Comparison of ENCODE assay signal across 27 cellular contexts in the genomic region with DNA sequence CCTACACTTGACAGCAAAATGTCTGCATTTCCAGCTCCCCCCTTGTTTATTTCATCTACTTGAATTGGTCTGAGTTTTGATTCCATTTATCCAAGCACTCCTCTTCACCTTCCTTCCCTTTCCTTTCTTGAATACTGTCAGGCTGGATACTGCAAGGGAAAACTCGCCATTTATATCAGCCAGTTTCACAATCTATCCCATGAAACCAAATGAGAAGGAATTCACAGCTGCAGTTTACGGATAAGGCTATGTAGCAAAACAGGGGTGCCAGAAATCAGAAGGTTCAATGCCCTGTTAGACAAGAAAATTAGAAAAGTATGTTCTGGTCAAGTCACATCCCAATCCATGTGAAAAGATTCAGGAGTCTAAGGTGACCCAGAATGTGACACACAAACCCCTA. TPM values are rescaled to one million over a fixed set of nuclear protein-coding genes. Genes with fewer than 3 reads are reported as not detected.
DNase-seq lines count a peak whose midpoint lies in the region; ATAC-seq, FAIRE-seq and TF ChIP-seq lines count a peak whose summit lies in the region.
"Had no signal": no experiment of that assay in that cellular context is flagged by ENCODE, and none has a peak within 500 bp of the region (broad histone marks: within the 10 kb centered on the region; RNA-seq: fewer than 3 reads in every experiment).

No MANE protein-coding gene starts in this region.

- no peaks in the 10 kb centered on the region for H3K27me3 Mint-ChIP-seq in activated CD8-positive, alpha-beta T cell treated with anti-CD3 and anti-CD28 coated beads for 36 hours
- no peaks in the 10 kb centered on the region for H3K27me3 Mint-ChIP-seq in activated CD8-positive, alpha-beta T cell treated with anti-CD3 and anti-CD28 coated beads, Interleukin-2, amount 10 ng/mL, durations not matched to agents 7 days and 5 days (ENCODE audit: low read depth)
- no peaks in the 10 kb centered on the region for H3K27me3 Mint-ChIP-seq in HFFc6 (ENCODE audit: insufficient read depth)
- H3K27me3 Mint-ChIP-seq: dendritic cell treated with granulocyte-macrophage colony-stimulating factor and Interleukin-4, amounts not matched to agents 40 ng/mL and 50 ng/mL, for 4 days had no signal

- WGBS in psoas muscle, 3 donors: 35 to 65% (median 37%) methylated on average over 2 of the region's 2 CpGs

- no peaks in the 10 kb centered on the region for H3K27me3 ChIP-seq in psoas muscle (ENCODE audit: insufficient read depth in 3 of 3, low read length in 2 of 3)
- H3K27me3 ChIP-seq: BLaER1 treated with 17β-estradiol and CSF1 and Interleukin-3, amounts not matched to agents 10 nM and 100 nM; MG63; upper lobe of right lung had no signal

- CTCF ChIA-PET in activated CD8-positive, alpha-beta T cell treated with anti-CD3 and anti-CD28 coated beads for 36 hours (lab: Charles Lee): interaction anchor here (5.0 kb wide), 1 partner anchor 28 kb away, joined by 40 read pairs; the partner anchor contains the start of gene CCDC6
- CTCF ChIA-PET in activated CD8-positive, alpha-beta T cell treated with anti-CD3 and anti-CD28 coated beads, Interleukin-2, amount 10 ng/mL, durations not matched to agents 7 days and 5 days (lab: Charles Lee): interaction anchor here (0.8 to 2.9 kb wide), 3 partner anchors 20 to 48 kb away, joined by 3 to 35 read pairs (median 3); partner anchors contain the start of gene CCDC6

- H3K27ac Mint-ChIP-seq in activated CD8-positive, alpha-beta T cell treated with anti-CD3 and anti-CD28 coated beads for 36 hours: peak overlapping the region; percentile 89
- H3K27ac Mint-ChIP-seq in activated CD8-positive, alpha-beta T cell treated with anti-CD3 and anti-CD28 coated beads, Interleukin-2, amount 10 ng/mL, durations not matched to agents 7 days and 5 days: no peak overlapping the region
- H3K27ac Mint-ChIP-seq in HFFc6: peak overlapping the region; percentile 41; the same call in 1 of the 2 replicates
- H3K27ac Mint-ChIP-seq: dendritic cell treated with granulocyte-macrophage colony-stimulating factor and Interleukin-4, amounts not matched to agents 40 ng/mL and 50 ng/mL, for 4 days had no signal

- H3K36me3 Mint-ChIP-seq in activated CD8-positive, alpha-beta T cell treated with anti-CD3 and anti-CD28 coated beads for 36 hours (ENCODE audit: low read depth): peaks cover 28% of the 10 kb centered on the region
- peaks cover 6% of the 10 kb centered on the region for H3K36me3 Mint-ChIP-seq in activated CD8-positive, alpha-beta T cell treated with anti-CD3 and anti-CD28 coated beads, Interleukin-2, amount 10 ng/mL, durations not matched to agents 7 days and 5 days (ENCODE audit: low read depth)
- H3K36me3 Mint-ChIP-seq in HFFc6 (ENCODE audit: low read depth): peaks cover 10% of the 10 kb centered on the region
- H3K36me3 Mint-ChIP-seq: IgD-negative memory B cell had no signal

- H3K9me3 ChIP-seq in psoas muscle: no peaks in the 10 kb centered on the region
- H3K9me3 ChIP-seq: MG63, upper lobe of right lung had no signal

- no peak for FAIRE-seq in GM12891 (lab: Jason Lieb, UNC)
- FAIRE-seq: endometrium had no signal

- intact Hi-C loops in activated CD8-positive, alpha-beta T cell treated with anti-CD3 and anti-CD28 coated beads for 36 hours (cut with micrococcal nuclease): no loop called here
- intact Hi-C loops in psoas muscle (cut with DNase I): no loop called here

- no peak for DNase-seq in activated CD8-positive, alpha-beta T cell treated with anti-CD3 and anti-CD28 coated beads for 36 hours
- DNase-seq in activated CD8-positive, alpha-beta T cell treated with anti-CD3 and anti-CD28 coated beads, Interleukin-2, amount 10 ng/mL, durations not matched to agents 7 days and 5 days: no peak
- DNase-seq in HFFc6: no peak
- DNase-seq in amniotic epithelial cell (ENCODE audit: low read depth): peak; percentile 40
- DNase-seq in psoas muscle: no peak
- no peak for DNase-seq in superior temporal gyrus (ENCODE audit: extremely low spot score)
- no peak for DNase-seq in GM12891 (ENCODE audit: insufficient read length, low spot score)
- DNase-seq: activated CD4-positive, alpha-beta T cell treated with anti-CD3 and anti-CD28 coated beads, Interleukin-2, amount 50 U/mL, for 4 hours; activated T-cell treated with anti-CD3 and anti-CD28 coated beads, Interleukin-2, amount 50 U/mL, for 48 hours; amniotic stem cell; Calu3; MG63; NCI-H1436 treated with DMSO at 0.1 percent for 48 hours; NCI-H2171; NCI-H524 treated with DMSO at 0.1 percent for 48 hours; nucleus accumbens; stimulated activated CD4-positive, alpha-beta T cell treated with anti-CD3 and anti-CD28 coated beads, Interleukin-12 subunit alpha, Interleukin-12 subunit beta, amount 100 ng/mL, for 4 hours; upper lobe of right lung had no signal

- TF ChIP-seq CTCF in activated CD8-positive, alpha-beta T cell treated with anti-CD3 and anti-CD28 coated beads for 36 hours (IDR thresholded peaks at IDR 0.05): no peak
- no peak for TF ChIP-seq CTCF in HFFc6 (IDR thresholded peaks at IDR 0.05)
- TF ChIP-seq CTCF in psoas muscle (IDR thresholded peaks at IDR 0.05): no peak

- H3K4me3 ChIP-seq in psoas muscle: no peak overlapping the region
- H3K4me3 ChIP-seq: BLaER1 treated with 17β-estradiol and CSF1 and Interleukin-3, amounts not matched to agents 10 nM and 100 nM; GM23338; MG63; SK-N-MC; upper lobe of right lung had no signal

- H3K4me1 Mint-ChIP-seq in activated CD8-positive, alpha-beta T cell treated with anti-CD3 and anti-CD28 coated beads for 36 hours (ENCODE audit: low read depth): peaks cover 82% of the 10 kb centered on the region
- peaks cover 54% of the 10 kb centered on the region for H3K4me1 Mint-ChIP-seq in activated CD8-positive, alpha-beta T cell treated with anti-CD3 and anti-CD28 coated beads, Interleukin-2, amount 10 ng/mL, durations not matched to agents 7 days and 5 days (ENCODE audit: low read depth)
- peaks cover 45% of the 10 kb centered on the region for H3K4me1 Mint-ChIP-seq in HFFc6 (ENCODE audit: low read depth)

- POLR2A ChIA-PET in activated CD8-positive, alpha-beta T cell treated with anti-CD3 and anti-CD28 coated beads for 36 hours (lab: Charles Lee): interaction anchor here (1.3 to 2.7 kb wide), 3 partner anchors 24 to 30 kb away, joined by 3 to 23 read pairs (median 12); partner anchors contain the start of gene CCDC6
- POLR2A ChIA-PET in activated CD8-positive, alpha-beta T cell treated with anti-CD3 and anti-CD28 coated beads, Interleukin-2, amount 10 ng/mL, durations not matched to agents 7 days and 5 days (lab: Charles Lee): interaction anchor here (0.8 to 3.4 kb wide), 2 partner anchors 27 to 30 kb away, joined by 4 to 19 read pairs; partner anchors contain the start of gene CCDC6

- ATAC-seq in activated CD8-positive, alpha-beta T cell treated with anti-CD3 and anti-CD28 coated beads for 36 hours: no peak
- no peak for ATAC-seq in activated CD8-positive, alpha-beta T cell treated with anti-CD3 and anti-CD28 coated beads, Interleukin-2, amount 10 ng/mL, durations not matched to agents 7 days and 5 days
- ATAC-seq in psoas muscle (peak in 2 of 4 donors; percentile 36 to 60), GM21619 (IDR thresholded peaks at IDR 0.05; ENCODE audit: unreplicated experiment) (no peak)
- ATAC-seq: GM23338 had no signal

- TF ChIP-seq POLR2A in GM12891 (IDR thresholded peaks at IDR 0.05; ENCODE audit: low read depth, low read length): no peak

- peaks cover 3% of the 10 kb centered on the region for H3K9me3 Mint-ChIP-seq in activated CD8-positive, alpha-beta T cell treated with anti-CD3 and anti-CD28 coated beads for 36 hours
- no peaks in the 10 kb centered on the region for H3K9me3 Mint-ChIP-seq in activated CD8-positive, alpha-beta T cell treated with anti-CD3 and anti-CD28 coated beads, Interleukin-2, amount 10 ng/mL, durations not matched to agents 7 days and 5 days (ENCODE audit: insufficient read depth)
- no peaks in the 10 kb centered on the region for H3K9me3 Mint-ChIP-seq in HFFc6
- H3K9me3 Mint-ChIP-seq: dendritic cell treated with granulocyte-macrophage colony-stimulating factor and Interleukin-4, amounts not matched to agents 40 ng/mL and 50 ng/mL, for 4 days; GM23338; IgD-negative memory B cell; T-helper 2 cell treated with Interferon-gamma antibody and Interleukin-4, amounts not matched to agents 5 μg/mL and 100 μg/mL, for 36 hours had no signal

- H3K27ac ChIP-seq in psoas muscle: peak overlapping the region; percentile 31
- H3K27ac ChIP-seq: BLaER1 treated with 17β-estradiol and CSF1 and Interleukin-3, amounts not matched to agents 10 nM and 100 nM; SK-N-MC; upper lobe of right lung; VCaP had no signal

- no peaks in the 10 kb centered on the region for H3K36me3 ChIP-seq in psoas muscle (ENCODE audit: insufficient read depth in 1 of 2, low read depth in 1 of 2)
- H3K36me3 ChIP-seq: MG63, upper lobe of right lung had no signal

- no peak overlapping the region for H3K4me3 Mint-ChIP-seq in activated CD8-positive, alpha-beta T cell treated with anti-CD3 and anti-CD28 coated beads for 36 hours
- H3K4me3 Mint-ChIP-seq in activated CD8-positive, alpha-beta T cell treated with anti-CD3 and anti-CD28 coated beads, Interleukin-2, amount 10 ng/mL, durations not matched to agents 7 days and 5 days: no peak overlapping the region
- no peak overlapping the region; the same call in 1 of the 2 replicates for H3K4me3 Mint-ChIP-seq in HFFc6
- H3K4me3 Mint-ChIP-seq: dendritic cell treated with granulocyte-macrophage colony-stimulating factor and Interleukin-4, amounts not matched to agents 40 ng/mL and 50 ng/mL, for 4 days; GM23338; IgD-negative memory B cell; T-helper 2 cell treated with Interferon-gamma antibody and Interleukin-4, amounts not matched to agents 5 μg/mL and 100 μg/mL, for 36 hours had no signal

- H3K4me1 ChIP-seq in psoas muscle: peaks cover 47% of the 10 kb centered on the region

TF ChIP-seq in GM12891, 5 proteins besides CTCF, POLR2A, EP300 and RAD21:
- TF ChIP-seq POU2F2 (IDR thresholded peaks at IDR 0.05; ENCODE audit: low read depth, low read length) (no peak), TAF1 (IDR thresholded peaks at IDR 0.05; ENCODE audit: low read depth, low read length) (no peak), PAX5 (IDR thresholded peaks at IDR 0.05; ENCODE audit: insufficient read depth, low read length, severe bottlenecking) (no peak), SPI1 (IDR thresholded peaks at IDR 0.05; ENCODE audit: low read depth, low read length) (no peak), POLR2AphosphoS5 (IDR thresholded peaks at IDR 0.05; ENCODE audit: low read depth, low read length) (no peak)

RNA-seq across cellular contexts. Expression of gene CCDC6, which starts 28.1 kb away (rescaled TPM):
- total RNA-seq in activated CD8-positive, alpha-beta T cell treated with anti-CD3 and anti-CD28 coated beads for 36 hours: 10 to 100 TPM; 34.8 to 35.8 TPM
- total RNA-seq in activated CD8-positive, alpha-beta T cell treated with anti-CD3 and anti-CD28 coated beads, Interleukin-2, amount 10 ng/mL, durations not matched to agents 7 days and 5 days: 10 to 100 TPM; 18.3 to 19.4 TPM
- 10 to 100 TPM; 33.0 to 43.0 (median 36.7) TPM for total RNA-seq in HFFc6 (2021; fragmentation: NEBNext Ultra II Directional; extraction: Animal tissue kit (Norgen Biotek cat#: 25700))
- 10 to 100 TPM; 14.5 to 40.1 (median 23.0) TPM for total RNA-seq in psoas muscle
- polyA plus RNA-seq in psoas muscle: 10 to 100 TPM in 2 of 3 donors, 1 to 10 TPM in 1; 9.2 to 31.6 (median 11.3) TPM
- polyA plus RNA-seq in GM12891 (2012; ENCODE audit: low read depth, missing spikeins): 12.9 TPM
